ENCODE assay signal across 9 cellular contexts in genomic region chr19:13012390-13012689, GRCh38. TPM values are rescaled to one million over a fixed set of nuclear protein-coding genes. Genes with fewer than 3 reads are reported as not detected.
DNase-seq lines count a peak whose midpoint lies in the region; ATAC-seq and TF ChIP-seq lines count a peak whose summit lies in the region.
"Had no signal": no experiment of that assay in that cellular context is flagged by ENCODE, and none has a peak within 500 bp of the region (broad histone marks: within the 10 kb centered on the region; RNA-seq: fewer than 3 reads in every experiment).

No MANE protein-coding gene starts in this region.

- no peaks in the 10 kb centered on the region for H3K36me3 Mint-ChIP-seq in endothelial cell (ENCODE audit: low read depth, unreplicated experiment)

- H3K4me3 ChIP-seq in SJSA1 = peak overlapping the region; percentile 38; the same call in 1 of the 2 replicates
- peak overlapping the region; percentile 70 for H3K4me3 ChIP-seq in psoas muscle

- ATAC-seq in psoas muscle = no peak
- ATAC-seq in GM18858 (IDR thresholded peaks at IDR 0.05; ENCODE audit: unreplicated experiment) = no peak
- ATAC-seq in HG03342 (IDR thresholded peaks at IDR 0.05; ENCODE audit: unreplicated experiment) = no peak
- ATAC-seq in SK-N-SH treated with all-trans-retinoic acid at 6 μM for 48 hours = no peak

- H3K4me3 Mint-ChIP-seq in endothelial cell (ENCODE audit: unreplicated experiment) = peak overlapping the region; percentile 12
- H3K4me3 Mint-ChIP-seq: nephron progenitor cell had no signal

- H3K27me3 ChIP-seq in SJSA1 (replicated peaks) (no peaks in the 10 kb centered on the region), psoas muscle (ENCODE audit: insufficient read depth in 3 of 3, low read length in 2 of 3) (no peaks in the 10 kb centered on the region)

- H3K9me3 Mint-ChIP-seq in endothelial cell (ENCODE audit: unreplicated experiment) = no peaks in the 10 kb centered on the region
- H3K9me3 Mint-ChIP-seq: nephron progenitor cell had no signal

- peaks cover 23% of the 10 kb centered on the region for H3K4me1 Mint-ChIP-seq in endothelial cell (ENCODE audit: unreplicated experiment)

- H3K36me3 ChIP-seq in SJSA1 = no peaks in the 10 kb centered on the region
- no peaks in the 10 kb centered on the region for H3K36me3 ChIP-seq in psoas muscle (ENCODE audit: insufficient read depth in 1 of 2, low read depth in 1 of 2)

- intact Hi-C loops in psoas muscle (cut with DNase I) = no loop called here

- peaks cover 29% of the 10 kb centered on the region for H3K4me1 ChIP-seq in SJSA1 (replicated peaks)
- peaks cover 77% of the 10 kb centered on the region for H3K4me1 ChIP-seq in psoas muscle

- no peak overlapping the region for H3K27ac Mint-ChIP-seq in endothelial cell (ENCODE audit: unreplicated experiment)
- H3K27ac Mint-ChIP-seq: nephron progenitor cell had no signal

- no peak for TF ChIP-seq CTCF in C4-2B (conservative IDR thresholded peaks at IDR 0.05)
- no peak for TF ChIP-seq CTCF in endothelial cell (IDR thresholded peaks at IDR 0.05; ENCODE audit: unreplicated experiment)
- TF ChIP-seq CTCF in psoas muscle (IDR thresholded peaks at IDR 0.05) = no peak

- DNase-seq in SJSA1 (ENCODE audit: low read depth in 1 of 2, low spot score in 2 of 2) = no peak
- DNase-seq in endothelial cell (ENCODE audit: low spot score) = no peak
- DNase-seq in psoas muscle = no peak
- no peak for DNase-seq in NCI-H510A treated with DMSO at 0.1 percent for 48 hours (lab: John Stamatoyannopoulos, UW)
- DNase-seq: nephron progenitor cell had no signal

- H3K27me3 Mint-ChIP-seq in endothelial cell (ENCODE audit: unreplicated experiment) = peaks cover 54% of the 10 kb centered on the region

- H3K9me3 ChIP-seq in SJSA1 (replicated peaks) = no peaks in the 10 kb centered on the region
- no peaks in the 10 kb centered on the region for H3K9me3 ChIP-seq in psoas muscle

- WGBS in psoas muscle, 3 donors = 24 to 46% (median 26%) methylated on average over 19 to 23 of the region's 23 CpGs

- H3K27ac ChIP-seq in C4-2B = peak overlapping the region; percentile 100
- H3K27ac ChIP-seq in SJSA1 = no peak overlapping the region
- H3K27ac ChIP-seq in psoas muscle = peak overlapping the region; percentile 99

TF ChIP-seq in SK-N-SH treated with all-trans-retinoic acid at 6 μM for 48 hours, 23 proteins besides CTCF, POLR2A, EP300 and RAD21:
- TF ChIP-seq ZFP3 (CRISPR knock-in tag; IDR thresholded peaks at IDR 0.05) (no peak), GLIS3 (CRISPR knock-in tag; IDR thresholded peaks at IDR 0.05) (no peak), TCF4 (CRISPR knock-in tag; IDR thresholded peaks at IDR 0.05; ENCODE audit: borderline replicate concordance) (no peak), PPARA (CRISPR knock-in tag; IDR thresholded peaks at IDR 0.05; ENCODE audit: borderline replicate concordance) (no peak), RARB (CRISPR knock-in tag; IDR thresholded peaks at IDR 0.05) (no peak), TOX (CRISPR knock-in tag; IDR thresholded peaks at IDR 0.05; ENCODE audit: borderline replicate concordance) (no peak), CREB5 (CRISPR knock-in tag; IDR thresholded peaks at IDR 0.05; ENCODE audit: low read depth) (no peak), ZNF565 (CRISPR knock-in tag; conservative IDR thresholded peaks at IDR 0.05; ENCODE audit: low read depth) (no peak), ARNTL (CRISPR knock-in tag; IDR thresholded peaks at IDR 0.05; ENCODE audit: borderline replicate concordance, low read depth) (no peak), ZNF70 (CRISPR knock-in tag; IDR thresholded peaks at IDR 0.05) (no peak), CSDC2 (CRISPR knock-in tag; IDR thresholded peaks at IDR 0.05) (no peak), BACH2 (CRISPR knock-in tag; IDR thresholded peaks at IDR 0.05; ENCODE audit: borderline replicate concordance) (no peak), PATZ1 (CRISPR knock-in tag; IDR thresholded peaks at IDR 0.05; ENCODE audit: borderline replicate concordance) (no peak), ZC3H10 (CRISPR knock-in tag; IDR thresholded peaks at IDR 0.05) (no peak), ISL1 (CRISPR knock-in tag; IDR thresholded peaks at IDR 0.05) (no peak)
- TF ChIP-seq, protein P1, sequence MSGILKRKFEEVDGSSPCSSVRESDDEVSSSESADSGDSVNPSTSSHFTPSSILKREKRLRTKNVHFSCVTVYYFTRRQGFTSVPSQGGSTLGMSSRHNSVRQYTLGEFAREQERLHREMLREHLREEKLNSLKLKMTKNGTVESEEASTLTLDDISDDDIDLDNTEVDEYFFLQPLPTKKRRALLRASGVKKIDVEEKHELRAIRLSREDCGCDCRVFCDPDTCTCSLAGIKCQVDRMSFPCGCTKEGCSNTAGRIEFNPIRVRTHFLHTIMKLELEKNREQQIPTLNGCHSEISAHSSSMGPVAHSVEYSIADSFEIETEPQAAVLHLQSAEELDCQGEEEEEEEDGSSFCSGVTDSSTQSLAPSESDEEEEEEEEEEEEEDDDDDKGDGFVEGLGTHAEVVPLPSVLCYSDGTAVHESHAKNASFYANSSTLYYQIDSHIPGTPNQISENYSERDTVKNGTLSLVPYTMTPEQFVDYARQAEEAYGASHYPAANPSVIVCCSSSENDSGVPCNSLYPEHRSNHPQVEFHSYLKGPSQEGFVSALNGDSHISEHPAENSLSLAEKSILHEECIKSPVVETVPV (CRISPR knock-in tag; IDR thresholded peaks at IDR 0.05) = no peak
- TF ChIP-seq, protein P2, sequence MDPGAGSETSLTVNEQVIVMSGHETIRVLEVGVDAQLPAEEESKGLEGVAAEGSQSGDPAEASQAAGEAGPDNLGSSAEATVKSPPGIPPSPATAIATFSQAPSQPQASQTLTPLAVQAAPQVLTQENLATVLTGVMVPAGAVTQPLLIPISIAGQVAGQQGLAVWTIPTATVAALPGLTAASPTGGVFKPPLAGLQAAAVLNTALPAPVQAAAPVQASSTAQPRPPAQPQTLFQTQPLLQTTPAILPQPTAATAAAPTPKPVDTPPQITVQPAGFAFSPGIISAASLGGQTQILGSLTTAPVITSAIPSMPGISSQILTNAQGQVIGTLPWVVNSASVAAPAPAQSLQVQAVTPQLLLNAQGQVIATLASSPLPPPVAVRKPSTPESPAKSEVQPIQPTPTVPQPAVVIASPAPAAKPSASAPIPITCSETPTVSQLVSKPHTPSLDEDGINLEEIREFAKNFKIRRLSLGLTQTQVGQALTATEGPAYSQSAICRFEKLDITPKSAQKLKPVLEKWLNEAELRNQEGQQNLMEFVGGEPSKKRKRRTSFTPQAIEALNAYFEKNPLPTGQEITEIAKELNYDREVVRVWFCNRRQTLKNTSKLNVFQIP (CRISPR knock-in tag; IDR thresholded peaks at IDR 0.05; ENCODE audit: borderline replicate concordance, low read depth) = no peak

RNA-seq across cellular contexts. Expression of gene NFIX, which starts 17.1 kb away (rescaled TPM):
- total RNA-seq in SJSA1 (2014; rRNA removed; shearing (Covaris generic)) = 9.4 and 10.9 TPM in 2 replicates
- total RNA-seq in endothelial cell (ENCODE audit: unreplicated experiment) (9.9 TPM), psoas muscle (100 to 1,000 TPM; 220 to 347 (median 268) TPM)
- 100 to 1,000 TPM in 1 of 3 donors, 10 to 100 TPM in 2; 22.2 to 158 (median 43.8) TPM for polyA plus RNA-seq in psoas muscle

RNA-seq across cellular contexts. Expression of gene DAND5, which starts 43.0 kb away (rescaled TPM):
- total RNA-seq in SJSA1 (2014; rRNA removed; shearing (Covaris generic)) = 0.41 TPM in 1 of 2 replicates, not detected in the other
- 0.69 TPM for total RNA-seq in endothelial cell (ENCODE audit: unreplicated experiment)
- total RNA-seq in psoas muscle = under 1 TPM in 1 of 4 donors, not detected in 3; 0.26 TPM
- not detected for polyA plus RNA-seq in psoas muscle

RNA-seq across cellular contexts. Expression of gene GADD45GIP1, which starts 55.3 kb away (rescaled TPM):
- 75.7 and 84.3 TPM in 2 replicates for total RNA-seq in SJSA1 (2014; rRNA removed; shearing (Covaris generic))
- total RNA-seq in endothelial cell (ENCODE audit: unreplicated experiment) = 20.8 TPM
- 10 to 100 TPM; 22.4 to 35.6 (median 29.3) TPM for total RNA-seq in psoas muscle
- polyA plus RNA-seq in psoas muscle = 100 to 1,000 TPM in 1 of 3 donors, 10 to 100 TPM in 2; 50.6 to 119 (median 62.5) TPM

Comparison
In these comparisons a context has a peak if more than half of its experiments do, and no peak if none do; other contexts are left out.
1. RNA of gene NFIX, which starts 17.1 kb away (total RNA-seq): 220 to 347 TPM in psoas muscle; 9.4 to 10.9 TPM in SJSA1 and 9.9 TPM in endothelial cell (single experiment); every median in the first group is over 10 times any median in the second.